21 cellular contexts compared by ENCODE assay signal in the genomic region with DNA sequence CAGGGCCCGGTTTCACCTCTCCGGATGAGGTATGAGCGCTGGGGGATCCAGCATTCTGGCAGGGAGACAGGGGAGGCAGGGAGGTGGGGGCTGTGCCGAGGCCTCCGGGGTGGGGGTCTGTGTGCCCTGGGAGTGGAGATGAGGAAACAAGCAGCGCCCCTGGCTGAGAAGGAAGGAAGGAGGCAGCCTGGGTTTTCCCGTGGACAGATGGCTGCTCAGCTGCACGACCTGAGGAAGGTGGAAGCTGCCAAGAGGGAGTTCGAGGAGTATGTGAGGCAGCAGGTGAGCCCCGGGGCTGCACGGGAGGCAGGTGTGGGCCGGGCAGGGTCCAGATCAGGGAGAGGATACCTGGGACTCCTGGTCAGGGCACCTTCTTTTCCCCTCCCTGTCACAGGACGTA. TPM values are rescaled to one million over a fixed set of nuclear protein-coding genes. Genes with fewer than 3 reads are reported as not detected.
"Had no signal": no experiment of that assay in that cellular context is flagged by ENCODE, and none has a peak within 500 bp of the region (broad histone marks: within the 10 kb centered on the region; RNA-seq: fewer than 3 reads in every experiment).

No MANE protein-coding gene starts in this region.

- DNase-seq: effector CD8-positive, alpha-beta T cell; heart left ventricle; hippocampal formation; mammary epithelial cell; mucosa of descending colon; naive thymus-derived CD8-positive, alpha-beta T cell; stimulated activated CD4-positive, alpha-beta T cell treated with anti-CD3 and anti-CD28 coated beads, Interleukin-2, amount 100 ng/mL, for 24 hours; stimulated activated CD4-positive, alpha-beta T cell treated with anti-CD3 and anti-CD28 coated beads, Interleukin-4, amount 100 ng/mL, for 4 hours; stimulated activated naive B cell treated with anti-CD40 and anti-IgM and Interleukin-4, amounts not matched to agents 10 μg/mL and 1 μg/mL and 100 μg/mL, for 72 hours; stimulated activated naive CD8-positive, alpha-beta T cell treated with anti-CD3 and anti-CD28 coated beads, Interleukin-15, amount 100 ng/mL, for 72 hours; testis; upper lobe of right lung had no signal

- H3K27ac Mint-ChIP-seq: naive thymus-derived CD8-positive, alpha-beta T cell had no signal

- ATAC-seq: esophagus mucosa; heart left ventricle; left lobe of liver; mucosa of descending colon; naive thymus-derived CD8-positive, alpha-beta T cell; sciatic nerve; stimulated activated naive B cell treated with anti-CD40 and anti-IgM and Interleukin-4, amounts not matched to agents 10 μg/mL and 1 μg/mL and 100 μg/mL, for 72 hours; stimulated activated naive CD8-positive, alpha-beta T cell treated with anti-CD3 and anti-CD28 coated beads, Interleukin-15, amount 100 ng/mL, for 72 hours; upper lobe of right lung had no signal

- H3K27me3 ChIP-seq: dorsolateral prefrontal cortex, heart left ventricle, testis, tibial nerve, upper lobe of right lung, vagina had no signal

- H3K36me3 Mint-ChIP-seq: naive thymus-derived CD8-positive, alpha-beta T cell; stimulated activated naive B cell treated with anti-CD40 and anti-IgM and Interleukin-4, amounts not matched to agents 10 μg/mL and 1 μg/mL and 100 μg/mL, for 72 hours had no signal

- H3K27ac ChIP-seq: heart left ventricle, testis, tibial nerve, upper lobe of right lung, vagina had no signal

- H3K4me3 ChIP-seq: heart left ventricle, mucosa of descending colon, testis, tibial nerve, upper lobe of right lung, vagina had no signal

- H3K9me3 ChIP-seq: heart left ventricle, mucosa of descending colon, testis, tibial nerve, upper lobe of right lung, vagina had no signal

- H3K4me1 ChIP-seq: testis, upper lobe of right lung had no signal

- H3K36me3 ChIP-seq: heart left ventricle, tibial nerve, upper lobe of right lung, vagina had no signal

- H3K4me1 Mint-ChIP-seq: stimulated activated naive B cell treated with anti-CD40 and anti-IgM and Interleukin-4, amounts not matched to agents 10 μg/mL and 1 μg/mL and 100 μg/mL, for 72 hours had no signal

- H3K4me3 Mint-ChIP-seq: naive thymus-derived CD8-positive, alpha-beta T cell; stimulated activated naive B cell treated with anti-CD40 and anti-IgM and Interleukin-4, amounts not matched to agents 10 μg/mL and 1 μg/mL and 100 μg/mL, for 72 hours; stimulated activated naive CD8-positive, alpha-beta T cell treated with anti-CD3 and anti-CD28 coated beads, Interleukin-15, amount 100 ng/mL, for 72 hours had no signal

- H3K9me3 Mint-ChIP-seq: naive thymus-derived CD8-positive, alpha-beta T cell; stimulated activated naive B cell treated with anti-CD40 and anti-IgM and Interleukin-4, amounts not matched to agents 10 μg/mL and 1 μg/mL and 100 μg/mL, for 72 hours; stimulated activated naive CD8-positive, alpha-beta T cell treated with anti-CD3 and anti-CD28 coated beads, Interleukin-15, amount 100 ng/mL, for 72 hours had no signal

RNA-seq across cellular contexts. Expression of a gene that starts 4.3 kb away (rescaled TPM):
- total RNA-seq: mammary epithelial cell had no signal
- polyA plus RNA-seq: mammary epithelial cell had no signal

RNA-seq across cellular contexts. Expression of a gene that starts 28.3 kb away (rescaled TPM):
- total RNA-seq: glomerular endothelial cell; naive thymus-derived CD8-positive, alpha-beta T cell; pulmonary artery endothelial cell had no signal
- polyA plus RNA-seq: mammary epithelial cell; naive thymus-derived CD8-positive, alpha-beta T cell; neural cell had no signal
